In the genomic region with DNA sequence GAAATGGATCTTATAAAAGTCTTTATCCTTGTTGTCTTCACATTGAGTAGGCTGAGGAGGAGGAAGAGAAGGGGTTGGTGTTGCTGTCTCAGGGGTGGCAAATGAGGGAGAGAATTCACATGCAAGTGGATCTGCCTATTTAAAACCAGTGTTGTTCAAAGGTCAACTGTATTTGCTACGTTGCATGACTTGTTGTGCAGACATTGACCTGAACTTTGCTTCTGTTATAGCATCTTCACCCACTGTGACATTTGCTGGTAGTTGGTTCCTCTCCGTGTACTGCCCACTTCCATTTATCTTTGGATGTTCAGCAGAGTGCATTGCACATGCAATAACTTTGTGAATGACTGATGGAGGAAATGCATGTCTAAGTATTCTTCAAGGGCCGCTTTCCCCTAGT, we compare ENCODE assay signal across 20 cellular contexts.
A peak's percentile ranks its signal among the peaks of the same experiment; 100 is the strongest.
DNase-seq lines count a peak whose midpoint lies in the region; ATAC-seq, FAIRE-seq and TF ChIP-seq lines count a peak whose summit lies in the region.
"Had no signal": no experiment of that assay in that cellular context is flagged by ENCODE, and none has a peak within 500 bp of the region (broad histone marks: within the 10 kb centered on the region; RNA-seq: fewer than 3 reads in every experiment).

No MANE protein-coding gene starts in this region.

- H3K9ac ChIP-seq in HepG2 (ENCODE audit: insufficient read depth, low read depth, low read length): no peak overlapping the region
- H3K9ac ChIP-seq: BLaER1 treated with 17β-estradiol and CSF1 and Interleukin-3, amounts not matched to agents 10 nM and 100 nM had no signal

- H4K20me1 ChIP-seq in HepG2 (ENCODE audit: insufficient read depth, low read length): no peaks in the 10 kb centered on the region
- H4K20me1 ChIP-seq: BLaER1 treated with 17β-estradiol and CSF1 and Interleukin-3, amounts not matched to agents 10 nM and 100 nM had no signal

- TF ChIP-seq POLR2A in HepG2 (IDR thresholded peaks at IDR 0.05; ENCODE audit: insufficient read depth in 1 of 2, low read depth in 2 of 2, low read length in 2 of 2): no peak
- no peak for TF ChIP-seq POLR2A in right lobe of liver (IDR thresholded peaks at IDR 0.05)

- DNase-seq in HepG2 (ENCODE audit: low spot score) (no peak), right lobe of liver (no peak), small intestine (peak; percentile 26), RPMI8226 (no peak)
- no peak for DNase-seq in activated CD4-positive, alpha-beta T cell treated with anti-CD3 and anti-CD28 coated beads for 1 hour
- DNase-seq: AML-193; Caco-2; Calu3; CD4-positive, alpha-beta T cell; CD8-positive, alpha-beta T cell; DMS79 treated with DMSO at 0.1 percent for 48 hours; GF-D8 had no signal

- no peak overlapping the region for H3K4me2 ChIP-seq in HepG2 (ENCODE audit: low read depth, low read length)
- H3K4me2 ChIP-seq: A549; BLaER1 treated with 17β-estradiol and CSF1 and Interleukin-3, amounts not matched to agents 10 nM and 100 nM had no signal

- H2AFZ ChIP-seq in HepG2 (ENCODE audit: low read length): no peak overlapping the region

- ATAC-seq in HepG2 (no peak), right lobe of liver (no peak)
- ATAC-seq: A549; CD8-positive, alpha-beta T cell had no signal

- POLR2A ChIA-PET in HepG2 (lab: Yijun Ruan, JAX): no interaction called here

- H3K36me3 ChIP-seq in HepG2 (replicated peaks in 1 of 2; ENCODE audit: control insufficient read depth in 1 of 2, insufficient read depth in 2 of 2, low read length in 2 of 2) (no peaks in the 10 kb centered on the region), right lobe of liver (no peaks in the 10 kb centered on the region), small intestine (ENCODE audit: control insufficient read depth in 2 of 2, insufficient read depth in 2 of 2, low read length in 2 of 2) (no peaks in the 10 kb centered on the region)
- H3K36me3 ChIP-seq: BLaER1 treated with 17β-estradiol and CSF1 and Interleukin-3, amounts not matched to agents 10 nM and 100 nM had no signal

- TF ChIP-seq CTCF in HepG2 (CRISPR knock-in tag; IDR thresholded peaks at IDR 0.05): no peak
- TF ChIP-seq CTCF in right lobe of liver (IDR thresholded peaks at IDR 0.05): no peak

- TF ChIP-seq RAD21 in HepG2 (CRISPR knock-in tag; IDR thresholded peaks at IDR 0.05): no peak

- in situ Hi-C loops in HepG2 (cut with HindIII; ENCODE audit: extremely low pct_ligation_motif_present, low pct_unique_long_range_greater_than_20kb): no loop called here

- no peak overlapping the region for H3K4me3 ChIP-seq in HepG2 (replicated peaks in 1 of 3; ENCODE audit: insufficient read depth in 1 of 3, low read depth in 2 of 3, low read length in 3 of 3)
- H3K4me3 ChIP-seq in right lobe of liver: no peak overlapping the region
- no peak overlapping the region for H3K4me3 ChIP-seq in small intestine (ENCODE audit: low read depth in 1 of 2, low read length in 2 of 2)
- H3K4me3 ChIP-seq: A549; BLaER1 treated with 17β-estradiol and CSF1 and Interleukin-3, amounts not matched to agents 10 nM and 100 nM had no signal

- H3K27me3 ChIP-seq in HepG2 (ENCODE audit: control insufficient read depth in 1 of 2, insufficient read depth in 2 of 2, low read length in 2 of 2) (no peaks in the 10 kb centered on the region), right lobe of liver (no peaks in the 10 kb centered on the region), small intestine (ENCODE audit: control insufficient read depth in 2 of 2, insufficient read depth in 2 of 2, low read length in 2 of 2) (peaks cover 0 to 1% of the 10 kb centered on the region in 2 donors)
- H3K27me3 ChIP-seq: BLaER1 treated with 17β-estradiol and CSF1 and Interleukin-3, amounts not matched to agents 10 nM and 100 nM had no signal

- intact Hi-C loops in HepG2 (cut with micrococcal nuclease; ENCODE audit: unreplicated experiment): no loop called here
- intact Hi-C loops in right lobe of liver (cut with DNase I): no loop called here

- H3K9me3 ChIP-seq in HepG2 (ENCODE audit: low read length) (no peaks in the 10 kb centered on the region), right lobe of liver (no peaks in the 10 kb centered on the region), small intestine (ENCODE audit: control insufficient read depth, low read depth) (no peaks in the 10 kb centered on the region)
- H3K9me3 ChIP-seq: A549; BLaER1 treated with 17β-estradiol and CSF1 and Interleukin-3, amounts not matched to agents 10 nM and 100 nM; Caco-2 had no signal

- no TSS peak for BruUV-seq in HepG2 (replicated peaks; lab: Mats Ljungman, UMichigan)

- no peaks in the 10 kb centered on the region for H3K4me1 ChIP-seq in HepG2 (ENCODE audit: insufficient read depth, low read length)
- H3K4me1 ChIP-seq in right lobe of liver: no peaks in the 10 kb centered on the region
- no peaks in the 10 kb centered on the region for H3K4me1 ChIP-seq in small intestine (ENCODE audit: control insufficient read depth in 2 of 2, insufficient read depth in 1 of 2, low read depth in 1 of 2, low read length in 1 of 2)
- H3K4me1 ChIP-seq: A549; BLaER1 treated with 17β-estradiol and CSF1 and Interleukin-3, amounts not matched to agents 10 nM and 100 nM had no signal

- H3K27ac ChIP-seq in HepG2 (ENCODE audit: extremely low read length, insufficient read depth, low read length): no peak overlapping the region
- no peak overlapping the region for H3K27ac ChIP-seq in right lobe of liver
- no peak overlapping the region for H3K27ac ChIP-seq in small intestine (ENCODE audit: low read depth in 1 of 2, low read length in 1 of 2)
- H3K27ac ChIP-seq: 22Rv1; A549; BLaER1 treated with 17β-estradiol and CSF1 and Interleukin-3, amounts not matched to agents 10 nM and 100 nM; C4-2B had no signal

- WGBS in HepG2 (ENCODE audit: low lambda C conversion rate): 2% methylated on average over 3 of the region's 3 CpGs
- WGBS in right lobe of liver (ENCODE audit: insufficient coverage, low coverage, low lambda C conversion rate, missing lambda C conversion rate): 35% methylated on average over 3 of the region's 3 CpGs
- WGBS in small intestine, 3 donors: 41 to 62% (median 49%) methylated on average over 3 of the region's 3 CpGs

- no peaks in the 10 kb centered on the region for H3K79me2 ChIP-seq in HepG2 (ENCODE audit: insufficient read depth, low read length)

- FAIRE-seq in HepG2 (lab: Jason Lieb, UNC): no peak
- no peak for FAIRE-seq in small intestine (lab: Jason Lieb, UNC)
- FAIRE-seq: A549, D721Med, G401.6, GM12891, GM19239 had no signal

- CTCF ChIA-PET in HepG2 (lab: Yijun Ruan, JAX; ENCODE audit: low intra/inter-chr PET ratio, low total read pairs): no interaction called here

- no peak for TF ChIP-seq EP300 in HepG2 (IDR thresholded peaks at IDR 0.05; ENCODE audit: low read depth in 2 of 2, low read length in 2 of 2)
- TF ChIP-seq EP300 in HepG2 (CRISPR knock-in tag; IDR thresholded peaks at IDR 0.05; ENCODE audit: borderline replicate concordance): no peak

TF ChIP-seq in HepG2, 621 proteins besides CTCF, POLR2A, EP300 and RAD21:
- TF ChIP-seq HNF4A (CRISPR knock-in tag; IDR thresholded peaks at IDR 0.05) (peak; percentile 48; the same call in 1 of the 2 replicates), BHLHE40 (IDR thresholded peaks at IDR 0.05; ENCODE audit: low read length) (no peak), ZNF12 (CRISPR knock-in tag; IDR thresholded peaks at IDR 0.05) (peak; percentile 62; the same call in 1 of the 2 replicates)
TF ChIP-seq in HepG2: peak in this region for 2.
